8 cellular contexts compared by ENCODE assay signal in genomic region chr20:25247666-25248500, GRCh38. TPM values are rescaled to one million over a fixed set of nuclear protein-coding genes. Genes with fewer than 3 reads are reported as not detected.
DNase-seq lines count a peak whose midpoint lies in the region; ATAC-seq and TF ChIP-seq lines count a peak whose summit lies in the region.

Gene PYGB, plus strand, starts transcription at chr20:25248085. Its CDS starts 94 bp downstream, at chr20:25248179.

- H3K27me3 ChIP-seq in IMR-90 (ENCODE audit: control insufficient read depth, insufficient read depth, low read length) (no peaks in the 10 kb centered on the region), Peyer's patch (no peaks in the 10 kb centered on the region), muscle layer of colon (ENCODE audit: control insufficient read depth in 1 of 2, insufficient read depth in 2 of 2, low read length in 2 of 2) (no peaks in the 10 kb centered on the region)

- H3K9me3 ChIP-seq in IMR-90 (ENCODE audit: control insufficient read depth, insufficient read depth, low read length) (no peaks in the 10 kb centered on the region), Peyer's patch (no peaks in the 10 kb centered on the region), muscle layer of colon (ENCODE audit: low read length) (no peaks in the 10 kb centered on the region)

- peak within 1 kb of the TSS; percentile 46 to 95; a peak in 3 of 4 replicates for H4K8ac ChIP-seq in IMR-90 (ENCODE audit: low read depth in 2 of 2, low read length in 2 of 2)

- H4K20me1 ChIP-seq in IMR-90 (ENCODE audit: insufficient read depth, low read length): peaks cover 41% of the 10 kb centered on the region

- TF ChIP-seq POLR2A in IMR-90 (IDR thresholded peaks at IDR 0.05; ENCODE audit: low read depth, low read length) (peak; percentile 93), Peyer's patch (IDR thresholded peaks at IDR 0.05) (peak; percentile 85 to 96)

- WGBS in IMR-90 (ENCODE audit: extremely low coverage in 2 of 2, insufficient read length in 1 of 2), 2 experiments: 1% methylated on average over 60 of the region's 105 CpGs; no CpG with 5 or more reads in 1 of the 2 experiments

- intact Hi-C loops in IMR-90 (cut with micrococcal nuclease): loop anchor here (2.0 to 5.0 kb wide), 5 partner anchors 25 to 253 kb away; partner anchors contain the start of gene ENTPD6

- H2AK9ac ChIP-seq in IMR-90 (replicated peaks; ENCODE audit: low read depth, low read length, poor library complexity): peak within 1 kb of the TSS; percentile 93

- peak within 1 kb of the TSS; percentile 88 for H2BK120ac ChIP-seq in IMR-90 (ENCODE audit: low read depth, low read length)

- H3K27ac ChIP-seq in IMR-90 (ENCODE audit: insufficient read depth, low read length): peak within 1 kb of the TSS; percentile 98
- peak within 1 kb of the TSS; percentile 82 to 98 (median 94) for H3K27ac ChIP-seq in Peyer's patch
- peak within 1 kb of the TSS; percentile 92 for H3K27ac ChIP-seq in muscle layer of colon (ENCODE audit: low read depth, low read length)

- no peak for TF ChIP-seq RAD21 in IMR-90 (IDR thresholded peaks at IDR 0.05; ENCODE audit: low read length)

- H3K4me1 Mint-ChIP-seq in activated T-cell treated with anti-CD3 and anti-CD28 coated beads, Interleukin-2, amount 50 U/mL, for 4 hours (ENCODE audit: low read depth): peaks cover 43% of the 10 kb centered on the region

- H3K4ac ChIP-seq in IMR-90 (ENCODE audit: low read depth, low read length): peak within 1 kb of the TSS; percentile 92

- H3K4me1 ChIP-seq in IMR-90 (ENCODE audit: control insufficient read depth, insufficient read depth, low read length) (peaks cover 13% of the 10 kb centered on the region), Peyer's patch (peaks cover 0 to 46% (median 4%) of the 10 kb centered on the region in 4 donors), muscle layer of colon (ENCODE audit: insufficient read depth, low read length) (peaks cover 34% of the 10 kb centered on the region)

- no TSS peak for BruUV-seq in IMR-90 (replicated peaks; lab: Mats Ljungman, UMichigan)

- no peak for TF ChIP-seq CTCF in IMR-90 (conservative IDR thresholded peaks at IDR 0.05; ENCODE audit: low read depth, low read length)
- no peak for TF ChIP-seq CTCF in Peyer's patch (IDR thresholded peaks at IDR 0.05)

- peak within 1 kb of the TSS; percentile 71 for H2BK20ac ChIP-seq in IMR-90 (ENCODE audit: low read depth, low read length)

- DNase-seq in DMS53 (lab: John Stamatoyannopoulos, UW) (peak; percentile 93), IMR-90 (peak; percentile 78), Peyer's patch (peak; percentile 69 to 91 (median 87))
- peak; percentile 67 for DNase-seq in activated T-cell treated with anti-CD3 and anti-CD28 coated beads, Interleukin-2, amount 50 U/mL, for 4 hours
- DNase-seq in stimulated activated CD8-positive, alpha-beta memory T cell treated with anti-CD3 and anti-CD28 coated beads, Interleukin-7, amount 100 ng/mL, for 24 hours (ENCODE audit: low read depth): peak; percentile 33

- in situ Hi-C loops in IMR-90 (cut with MboI; ENCODE audit: low sequenced_read_pairs): no loop called here

- peak within 1 kb of the TSS; percentile 65 for H4K5ac ChIP-seq in IMR-90 (ENCODE audit: low read depth, low read length)

- no peaks in the 10 kb centered on the region for H3K27me3 Mint-ChIP-seq in activated T-cell treated with anti-CD3 and anti-CD28 coated beads, Interleukin-2, amount 50 U/mL, for 4 hours (ENCODE audit: low read depth)

- H3K36me3 ChIP-seq in IMR-90 (ENCODE audit: control insufficient read depth, insufficient read depth, low read length): peaks cover 3% of the 10 kb centered on the region; the same call in 1 of the 2 replicates
- H3K36me3 ChIP-seq in Peyer's patch: no peaks in the 10 kb centered on the region
- no peaks in the 10 kb centered on the region for H3K36me3 ChIP-seq in muscle layer of colon (ENCODE audit: insufficient read depth, low read length)

- H2AFZ ChIP-seq in IMR-90 (replicated peaks; ENCODE audit: low read length, poor library complexity): peak within 1 kb of the TSS; percentile 98

- H3K4me3 Mint-ChIP-seq in activated T-cell treated with anti-CD3 and anti-CD28 coated beads, Interleukin-2, amount 50 U/mL, for 4 hours: peak within 1 kb of the TSS; percentile 92

- H3K9ac ChIP-seq in IMR-90 (ENCODE audit: low read depth, low read length) (peak within 1 kb of the TSS; percentile 81), muscle layer of colon (ENCODE audit: low read length) (peak within 1 kb of the TSS; percentile 72)

- H2BK5ac ChIP-seq in IMR-90 (ENCODE audit: low read depth, low read length, poor library complexity, severe bottlenecking): peak within 1 kb of the TSS; percentile 90

- peak within 1 kb of the TSS; percentile 81 for H3K4me3 ChIP-seq in IMR-90 (ENCODE audit: insufficient read depth, low read depth, low read length)
- peak within 1 kb of the TSS; percentile 88 to 95 (median 90) for H3K4me3 ChIP-seq in Peyer's patch
- peak within 1 kb of the TSS; percentile 80 to 89 for H3K4me3 ChIP-seq in muscle layer of colon (ENCODE audit: low read depth in 1 of 2, low read length in 2 of 2)

- H3K9me1 ChIP-seq in IMR-90 (ENCODE audit: insufficient read depth, low read length): peaks cover 29% of the 10 kb centered on the region

- dilution Hi-C loops in IMR-90 (cut with HindIII; ENCODE audit: low sequenced_read_pairs, unreplicated experiment): no loop called here

- H2AK5ac ChIP-seq in IMR-90 (ENCODE audit: low read depth, low read length): peak within 1 kb of the TSS; percentile 85

- H2BK15ac ChIP-seq in IMR-90 (ENCODE audit: low read depth, low read length): peak within 1 kb of the TSS; percentile 55; the same call in 2 of the 3 replicates

- H3K36me3 Mint-ChIP-seq in activated T-cell treated with anti-CD3 and anti-CD28 coated beads, Interleukin-2, amount 50 U/mL, for 4 hours (ENCODE audit: insufficient read depth): peaks cover 2% of the 10 kb centered on the region

- peak within 1 kb of the TSS; percentile 96 for H3K14ac ChIP-seq in IMR-90 (replicated peaks; ENCODE audit: low read depth, low read length)

- peak within 1 kb of the TSS; percentile 71 for H3K56ac ChIP-seq in IMR-90 (ENCODE audit: extremely low read depth, insufficient read depth, low read length)

- H3K4me2 ChIP-seq in IMR-90 (ENCODE audit: low read depth, low read length): peak within 1 kb of the TSS; percentile 93

- peaks cover 7 to 48% of the 10 kb centered on the region in 2 experiments for H3K79me1 ChIP-seq in IMR-90 (ENCODE audit: low read depth in 1 of 2, low read length in 2 of 2)

- H3K18ac ChIP-seq in IMR-90 (ENCODE audit: low read depth, low read length): peak within 1 kb of the TSS; percentile 51

- POLR2A ChIA-PET in IMR-90 (lab: Charles Lee; ENCODE audit: unreplicated experiment): interaction anchor here (0.6 to 1.2 kb wide), 2 partner anchors 11 to 369 kb away, joined by 3 read pairs; no protein-coding TSS in a partner anchor

- ATAC-seq in GM21529 (IDR thresholded peaks at IDR 0.05; ENCODE audit: unreplicated experiment) (peak; percentile 63), IMR-90 (ENCODE audit: low read depth) (peak; percentile 87), esophagus mucosa (peak; percentile 91)
- peak; percentile 86 for ATAC-seq in activated T-cell treated with anti-CD3 and anti-CD28 coated beads, Interleukin-2, amount 50 U/mL, for 4 hours

- H3K9me3 Mint-ChIP-seq in activated T-cell treated with anti-CD3 and anti-CD28 coated beads, Interleukin-2, amount 50 U/mL, for 4 hours: peaks cover 5% of the 10 kb centered on the region

- peak within 1 kb of the TSS; percentile 80 for H3K23ac ChIP-seq in IMR-90 (ENCODE audit: low read depth, low read length)

- H4K91ac ChIP-seq in IMR-90 (ENCODE audit: insufficient read depth, low read depth, low read length): peak within 1 kb of the TSS; percentile 81

- CTCF ChIA-PET in IMR-90 (lab: Yijun Ruan, JAX): interaction anchor here (0.7 to 1.4 kb wide), 6 partner anchors 12 to 52 kb away, joined by 3 to 6 read pairs (median 4); partner anchors contain the start of gene ENTPD6

TF ChIP-seq in IMR-90, 13 proteins besides CTCF, POLR2A, EP300 and RAD21:
- TF ChIP-seq RCOR1 (IDR thresholded peaks at IDR 0.05; ENCODE audit: insufficient replicate concordance, low read length): peak; percentile 10
- TF ChIP-seq BHLHE40 (IDR thresholded peaks at IDR 0.05; ENCODE audit: low read depth, low read length): no peak; the same call in 1 of the 2 replicates
- TF ChIP-seq ELK1 (IDR thresholded peaks at IDR 0.05; ENCODE audit: borderline replicate concordance, low read depth, low read length): no peak
- TF ChIP-seq MXI1 (IDR thresholded peaks at IDR 0.05; ENCODE audit: borderline replicate concordance, low read depth, low read length): peak; percentile 91
- no peak; the same call in 1 of the 2 replicates for TF ChIP-seq SMC3 (IDR thresholded peaks at IDR 0.05; ENCODE audit: low read depth, low read length)
- 0 out of 2 replicates have a peak, but pooled peaks have one; percentile 1 for TF ChIP-seq FOS (IDR thresholded peaks at IDR 0.05; ENCODE audit: low read depth, low read length)
- TF ChIP-seq MAZ (IDR thresholded peaks at IDR 0.05; ENCODE audit: borderline replicate concordance, low read depth, low read length): peak; percentile 50; the same call in 1 of the 2 replicates
- 0 out of 2 replicates have a peak, but pooled peaks have one; percentile 62 for TF ChIP-seq CHD1 (IDR thresholded peaks at IDR 0.05; ENCODE audit: low read depth, low read length)

RNA-seq across cellular contexts. Expression of gene PYGB, which starts in this region (rescaled TPM):
- 72.4 and 81.4 TPM in 2 replicates for total RNA-seq in IMR-90 (2012; rRNA removed)
- polyA plus RNA-seq in IMR-90 (2012; rRNA removed): 83.1 TPM in 2 replicates
- 62.2 and 67.4 TPM in 2 replicates for polyA plus RNA-seq in IMR-90 (2012; cell fraction: cytosol; rRNA removed)
- polyA plus RNA-seq in IMR-90 (2012; cell fraction: nucleus; rRNA removed; ENCODE audit: low replicate concordance): 106 and 206 TPM in 2 replicates
- 100 to 1,000 TPM in 2 of 4 donors, 10 to 100 TPM in 2; 88.3 to 154 (median 124) TPM for total RNA-seq in Peyer's patch
- total RNA-seq in activated T-cell treated with anti-CD3 and anti-CD28 coated beads, Interleukin-2, amount 50 U/mL, for 4 hours: 10 to 100 TPM; 32.5 to 37.6 (median 34.6) TPM
- total RNA-seq in esophagus mucosa: 63.1 TPM

Comparison
In these comparisons a context has a peak if more than half of its experiments do, and no peak if none do; other contexts are left out.
1. Peak in every context shown above with its lines: DNase-seq, ATAC-seq, H3K4me3 ChIP-seq and H3K27ac ChIP-seq.
2. DNase-seq: peak in every context shown above with its lines; median percentile 93 in DMS53; 87 in Peyer's patch; 78 in IMR-90; 67 in activated T-cell treated with anti-CD3 and anti-CD28 coated beads, Interleukin-2, amount 50 U/mL, for 4 hours; 33 in stimulated activated CD8-positive, alpha-beta memory T cell treated with anti-CD3 and anti-CD28 coated beads, Interleukin-7, amount 100 ng/mL, for 24 hours.